Comparison of ENCODE assay signal across 1 cellular context in genomic region chr17:65888649-65889048, GRCh38.
TF ChIP-seq lines count a peak whose summit lies in the region.

No MANE protein-coding gene starts in this region.

TF ChIP-seq in IMR-90, 13 proteins besides CTCF, POLR2A, EP300 and RAD21:
- TF ChIP-seq CEBPB (IDR thresholded peaks at IDR 0.05; ENCODE audit: low read depth, low read length), result no peak
- no peak for TF ChIP-seq BHLHE40 (IDR thresholded peaks at IDR 0.05; ENCODE audit: low read depth, low read length)
- no peak for TF ChIP-seq MAFK (IDR thresholded peaks at IDR 0.05; ENCODE audit: low read depth, low read length)
- no peak for TF ChIP-seq USF2 (IDR thresholded peaks at IDR 0.05; ENCODE audit: low read depth, low read length)
- no peak for TF ChIP-seq ELK1 (IDR thresholded peaks at IDR 0.05; ENCODE audit: borderline replicate concordance, low read depth, low read length)
- TF ChIP-seq RFX5 (IDR thresholded peaks at IDR 0.05; ENCODE audit: low read depth, low read length), result no peak
- no peak for TF ChIP-seq RCOR1 (IDR thresholded peaks at IDR 0.05; ENCODE audit: insufficient replicate concordance, low read length)
